In the genomic region with DNA sequence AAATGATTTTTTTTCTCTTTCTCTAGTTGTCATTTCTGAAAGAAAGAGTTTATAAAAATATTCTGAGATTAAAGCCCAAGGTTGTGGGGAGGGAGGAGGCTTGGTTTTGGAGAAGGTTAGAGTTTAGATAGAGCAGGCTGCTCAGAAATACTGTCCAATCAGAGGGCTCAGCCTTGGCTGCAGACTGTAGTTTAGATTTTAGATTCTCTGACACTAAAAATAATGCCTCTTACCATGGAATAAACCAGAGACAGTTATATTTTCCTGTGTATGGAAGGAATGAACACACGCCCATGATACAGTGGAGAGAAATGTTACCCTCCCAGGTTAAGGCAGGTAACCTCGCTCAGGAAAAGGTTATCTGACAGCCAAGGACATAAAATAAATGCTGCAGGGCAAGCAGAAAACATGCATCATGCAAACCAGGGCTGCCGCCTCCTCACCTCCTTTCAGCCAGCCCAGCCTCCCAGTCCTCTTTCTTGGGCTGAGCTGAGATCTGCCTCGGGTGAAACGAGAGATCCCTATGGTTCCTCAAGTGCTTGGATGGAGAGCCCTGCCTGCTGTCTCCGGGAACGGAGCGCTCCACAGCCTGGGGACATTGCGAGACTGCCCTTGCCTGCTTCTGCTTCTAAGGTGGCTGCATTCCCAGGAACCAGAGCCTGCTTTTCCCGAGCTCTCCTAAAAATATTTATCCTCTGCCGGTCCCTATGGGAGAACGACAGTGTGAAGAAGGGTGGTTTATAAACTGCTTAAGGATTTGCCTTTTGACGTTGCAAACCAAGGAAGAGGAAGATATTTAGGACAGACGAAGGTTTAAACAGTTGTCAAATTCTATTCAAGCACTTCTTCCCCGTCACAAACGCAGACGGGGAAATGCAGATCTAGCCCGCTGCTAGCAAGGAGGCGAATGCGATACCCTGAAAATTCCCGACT, we compare ENCODE assay signal across 8 cellular contexts. TPM values are rescaled to one million over a fixed set of nuclear protein-coding genes. Genes with fewer than 3 reads are reported as not detected.
A peak's percentile ranks its signal among the peaks of the same experiment; 100 is the strongest.
DNase-seq lines count a peak whose midpoint lies in the region; ATAC-seq and TF ChIP-seq lines count a peak whose summit lies in the region.

No MANE protein-coding gene starts in this region.

- CTCF ChIA-PET in PC-9 (lab: Charles Lee), result interaction anchor here (0.6 to 2.9 kb wide), 5 partner anchors 11 to 875 kb away, joined by 3 to 39 read pairs (median 3); partner anchors contain the start of gene ECT2

- BruUV-seq in PC-9 (replicated peaks; lab: Mats Ljungman, UMichigan), result TSS peak; percentile 66

- peak overlapping the region; percentile 87 for H3K4me2 ChIP-seq in PC-9

- in situ Hi-C loops in brain microvascular endothelial cell (cut with HindIII; ENCODE audit: low pct_ligation_motif_present, low sequenced_read_pairs), result no loop called here
- in situ Hi-C loops in gastrocnemius medialis (cut with MboI; ENCODE audit: low sequenced_read_pairs in 4 of 4), result loop anchor here in 1 of 4 donors (5.0 kb wide), 1 partner anchor 33 kb away; no protein-coding TSS in a partner anchor

- H3F3A ChIP-seq in PC-9 (ENCODE audit: insufficient read depth, low read depth), result peaks cover 34% of the 10 kb centered on the region

- ATAC-seq in gastrocnemius medialis, result peak; percentile 72 to 73
- no peak for ATAC-seq in GM18517 (IDR thresholded peaks at IDR 0.05; ENCODE audit: unreplicated experiment)
- no peak for ATAC-seq in activated CD4-positive, CD25-positive, alpha-beta regulatory T cell treated with anti-CD3 and anti-CD28 coated beads, Interleukin-2, amount 50 U/mL, for 24 hours

- intact Hi-C loops in PC-9 (cut with micrococcal nuclease; ENCODE audit: unreplicated experiment), result loop anchor here (1.0 to 2.0 kb wide), 2 partner anchors 11 to 71 kb away; no protein-coding TSS in a partner anchor
- intact Hi-C loops in gastrocnemius medialis (cut with DNase I; ENCODE audit: low total_unique reads), result no loop called here

- H3K4me1 ChIP-seq in ES-I3 (ENCODE audit: insufficient read depth, low read length), result no peaks in the 10 kb centered on the region
- peaks cover 62% of the 10 kb centered on the region for H3K4me1 ChIP-seq in PC-9 (replicated peaks; ENCODE audit: insufficient read depth)
- H3K4me1 ChIP-seq in iPS-20b (ENCODE audit: insufficient read depth, low read length), result peaks cover 3% of the 10 kb centered on the region; the same call in 1 of the 2 replicates
- peaks cover 19 to 26% of the 10 kb centered on the region in 2 donors for H3K4me1 ChIP-seq in gastrocnemius medialis

- H2AFZ ChIP-seq in PC-9, result peak overlapping the region; percentile 81

- peak overlapping the region; percentile 83 for H3K9ac ChIP-seq in ES-I3 (ENCODE audit: low read depth, low read length)
- peak overlapping the region; percentile 72 for H3K9ac ChIP-seq in iPS-20b (ENCODE audit: low read depth, low read length)

- POLR2A ChIA-PET in PC-9 (lab: Charles Lee; ENCODE audit: unreplicated experiment), result interaction anchor here (0.7 to 1.9 kb wide), 3 partner anchors 12 to 40 kb away, joined by 3 to 16 read pairs (median 12); partner anchors contain the start of gene ECT2

- peak overlapping the region; percentile 65 for H3K4me3 ChIP-seq in HFF-Myc (replicated peaks; ENCODE audit: low read depth, low read length)
- peak overlapping the region; percentile 83 for H3K4me3 ChIP-seq in PC-9
- H3K4me3 ChIP-seq in brain microvascular endothelial cell (ENCODE audit: low read depth, low read length), result peak overlapping the region; percentile 98
- peak overlapping the region; percentile 82 for H3K4me3 ChIP-seq in iPS-20b (ENCODE audit: low read length)
- H3K4me3 ChIP-seq in gastrocnemius medialis, result peak overlapping the region; percentile 76 to 89 (median 81)

- no peak for TF ChIP-seq CTCF in HFF-Myc (IDR thresholded peaks at IDR 0.05; ENCODE audit: low read depth, low read length, missing control alignments)
- no peak for TF ChIP-seq CTCF in PC-9 (conservative IDR thresholded peaks at IDR 0.05)
- TF ChIP-seq CTCF in brain microvascular endothelial cell (IDR thresholded peaks at IDR 0.05; ENCODE audit: low read depth, low read length, missing control alignments), result no peak
- TF ChIP-seq CTCF in gastrocnemius medialis (IDR thresholded peaks at IDR 0.05 in 4 of 5, conservative IDR thresholded peaks at IDR 0.05 in 1 of 5), result no peak

- no peak for TF ChIP-seq POLR2A in gastrocnemius medialis (IDR thresholded peaks at IDR 0.05)

- H3K79me2 ChIP-seq in PC-9 (ENCODE audit: low read depth), result peaks cover 57% of the 10 kb centered on the region

- no peaks in the 10 kb centered on the region for H3K9me2 ChIP-seq in PC-9 (ENCODE audit: insufficient read depth)

- peaks cover 3% of the 10 kb centered on the region; the same call in 1 of the 2 replicates for H4K20me1 ChIP-seq in PC-9 (ENCODE audit: insufficient read depth)

- H3K36me3 ChIP-seq in ES-I3 (ENCODE audit: insufficient read depth, low read length), result no peaks in the 10 kb centered on the region
- 0 out of 2 replicates have a peak, but pooled peaks cover 3% of the 10 kb centered on the region for H3K36me3 ChIP-seq in PC-9 (ENCODE audit: low read depth)
- H3K36me3 ChIP-seq in brain microvascular endothelial cell (replicated peaks), result no peaks in the 10 kb centered on the region
- no peaks in the 10 kb centered on the region for H3K36me3 ChIP-seq in iPS-20b (ENCODE audit: insufficient read depth, low read depth, low read length)
- no peaks in the 10 kb centered on the region for H3K36me3 ChIP-seq in gastrocnemius medialis

- DNase-seq in HFF-Myc (ENCODE audit: extremely low read depth, low read depth) (no peak), PC-9 (peak; percentile 38 to 51), brain microvascular endothelial cell (peak; percentile 24), gastrocnemius medialis (peak; percentile 64 to 66)

- H3K27ac ChIP-seq in PC-9 (peak overlapping the region; percentile 98), brain microvascular endothelial cell (peak overlapping the region; percentile 83), iPS-20b (ENCODE audit: low read length) (no peak overlapping the region), gastrocnemius medialis (peak overlapping the region; percentile 84 to 90 (median 86))

- H3K27me3 ChIP-seq in PC-9 (ENCODE audit: insufficient read depth, low read depth) (no peaks in the 10 kb centered on the region), brain microvascular endothelial cell (replicated peaks) (no peaks in the 10 kb centered on the region), iPS-20b (ENCODE audit: insufficient read depth, low read length) (peaks cover 13% of the 10 kb centered on the region), gastrocnemius medialis (no peaks in the 10 kb centered on the region)

- H3K9me3 ChIP-seq in ES-I3 (ENCODE audit: control insufficient read depth, insufficient read depth, low read length) (no peaks in the 10 kb centered on the region), PC-9 (ENCODE audit: insufficient read depth, low read depth) (no peaks in the 10 kb centered on the region), iPS-20b (ENCODE audit: insufficient read depth, low read depth, low read length) (no peaks in the 10 kb centered on the region), gastrocnemius medialis (no peaks in the 10 kb centered on the region)

RNA-seq across cellular contexts. Expression of gene NCEH1, which starts 0.8 kb away (rescaled TPM):
- total RNA-seq in PC-9 (2021) (39.6 and 43.5 TPM in 2 replicates), gastrocnemius medialis (10 to 100 TPM in 1 of 4 donors, 1 to 10 TPM in 3; 7.0 to 19.8 (median 8.2) TPM)

RNA-seq across cellular contexts. Expression of gene ECT2, which starts 40.5 kb away (rescaled TPM):
- total RNA-seq in PC-9 (2021) (128 and 145 TPM in 2 replicates), gastrocnemius medialis (1 to 10 TPM; 2.7 to 5.8 (median 3.7) TPM)

Comparison
In these comparisons a context has a peak if more than half of its experiments do, and no peak if none do; other contexts are left out.
1. ATAC-seq: peak in gastrocnemius medialis (2 of 2); none in GM18517 (single experiment) and activated CD4-positive, CD25-positive, alpha-beta regulatory T cell treated with anti-CD3 and anti-CD28 coated beads, Interleukin-2, amount 50 U/mL, for 24 hours (0 of 2).
2. RNA of gene ECT2, which starts 40.5 kb away (total RNA-seq): 128 to 145 TPM in PC-9; 2.7 to 5.8 TPM in gastrocnemius medialis; every median in the first group is over 10 times any median in the second.
3. Peak in every context shown above with its lines, with median percentiles within 50 percentile points of each other: H3K4me3 ChIP-seq.